In the genomic region with DNA sequence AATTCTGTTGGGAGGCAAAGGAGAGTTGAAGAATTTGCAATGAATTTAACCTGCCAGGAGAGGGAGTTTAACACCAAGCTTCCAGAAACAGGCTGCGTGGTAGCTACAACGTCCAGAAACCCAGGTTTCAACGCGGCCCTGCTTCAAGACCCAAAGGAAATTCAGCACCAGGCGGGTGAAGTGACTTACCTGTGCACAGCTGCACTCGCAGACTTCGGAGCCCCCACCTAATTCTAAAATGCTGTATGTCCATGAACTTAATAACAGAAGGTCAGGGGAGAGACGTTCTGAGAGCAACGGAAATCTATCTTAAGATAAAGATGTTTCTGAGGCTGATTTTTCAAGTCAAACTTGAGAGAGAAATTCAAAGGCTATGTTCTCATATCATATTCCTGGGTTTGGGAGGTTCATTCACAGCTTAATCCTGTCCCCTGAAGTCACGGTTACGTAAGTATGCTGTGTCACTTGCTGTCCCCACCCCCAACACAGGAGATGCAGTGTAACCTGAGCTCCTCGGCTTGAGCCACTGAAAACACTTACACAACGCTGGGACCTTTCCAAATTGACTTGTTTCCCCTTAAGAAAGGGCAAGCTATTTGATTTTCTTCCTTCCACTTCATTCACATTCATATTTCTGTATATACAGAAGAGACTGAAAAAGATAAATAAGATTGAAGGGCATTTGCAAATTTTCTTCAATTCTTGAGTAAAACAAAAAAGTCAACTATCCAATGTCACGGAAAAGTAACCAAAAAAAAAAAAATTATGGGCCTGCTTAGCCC, we compare ENCODE assay signal across 1 cellular context.
A peak's percentile ranks its signal among the peaks of the same experiment; 100 is the strongest.
TF ChIP-seq lines count a peak whose summit lies in the region.

No MANE protein-coding gene starts in this region.

TF ChIP-seq in K562, 482 proteins besides CTCF, POLR2A, EP300 and RAD21 (continued from another document and continues in another):
- TF ChIP-seq, protein P1, sequence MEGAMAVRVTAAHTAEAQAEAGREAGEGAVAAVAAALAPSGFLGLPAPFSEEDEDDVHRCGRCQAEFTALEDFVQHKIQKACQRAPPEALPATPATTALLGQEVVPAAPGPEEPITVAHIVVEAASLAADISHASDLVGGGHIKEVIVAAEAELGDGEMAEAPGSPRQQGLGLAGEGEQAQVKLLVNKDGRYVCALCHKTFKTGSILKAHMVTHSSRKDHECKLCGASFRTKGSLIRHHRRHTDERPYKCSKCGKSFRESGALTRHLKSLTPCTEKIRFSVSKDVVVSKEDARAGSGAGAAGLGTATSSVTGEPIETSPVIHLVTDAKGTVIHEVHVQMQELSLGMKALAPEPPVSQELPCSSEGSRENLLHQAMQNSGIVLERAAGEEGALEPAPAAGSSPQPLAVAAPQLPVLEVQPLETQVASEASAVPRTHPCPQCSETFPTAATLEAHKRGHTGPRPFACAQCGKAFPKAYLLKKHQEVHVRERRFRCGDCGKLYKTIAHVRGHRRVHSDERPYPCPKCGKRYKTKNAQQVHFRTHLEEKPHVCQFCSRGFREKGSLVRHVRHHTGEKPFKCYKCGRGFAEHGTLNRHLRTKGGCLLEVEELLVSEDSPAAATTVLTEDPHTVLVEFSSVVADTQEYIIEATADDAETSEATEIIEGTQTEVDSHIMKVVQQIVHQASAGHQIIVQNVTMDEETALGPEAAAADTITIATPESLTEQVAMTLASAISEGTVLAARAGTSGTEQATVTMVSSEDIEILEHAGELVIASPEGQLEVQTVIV (CRISPR knock-in tag; IDR thresholded peaks at IDR 0.05; ENCODE audit: borderline replicate concordance), result no peak
- TF ChIP-seq ZNF561 (CRISPR knock-in tag; conservative IDR thresholded peaks at IDR 0.05) (no peak), ARID1B (IDR thresholded peaks at IDR 0.05) (peak; percentile 30), MCM7 (IDR thresholded peaks at IDR 0.05) (no peak), ZBED1 (IDR thresholded peaks at IDR 0.05) (no peak), TAF9B (IDR thresholded peaks at IDR 0.05; ENCODE audit: partially characterized antibody) (peak; percentile 3), NFXL1 (CRISPR knock-in tag; IDR thresholded peaks at IDR 0.05) (0 out of 2 replicates have a peak, but pooled peaks have one; percentile 15), EWSR1 (IDR thresholded peaks at IDR 0.05; ENCODE audit: borderline replicate concordance, low read depth, partially characterized antibody) (no peak), PYGO2 (tag; IDR thresholded peaks at IDR 0.05) (no peak), POU5F1 (IDR thresholded peaks at IDR 0.05; ENCODE audit: borderline replicate concordance, low read depth, low read length, partially characterized antibody) (no peak), YY1 (IDR thresholded peaks at IDR 0.05; ENCODE audit: borderline replicate concordance in 1 of 3, control insufficient read depth in 1 of 3, extremely low read depth in 1 of 3, insufficient read depth in 3 of 3, insufficient read length in 1 of 3, insufficient replicate concordance in 2 of 3, low read depth in 1 of 3, low read length in 2 of 3) (no peak), FOXJ2 (tag; IDR thresholded peaks at IDR 0.05) (no peak), HDAC6 (IDR thresholded peaks at IDR 0.05; ENCODE audit: low read depth, low read length) (no peak), FUS (optimal IDR thresholded peaks at IDR 0.05; ENCODE audit: low read depth, low read length) (no peak), TOE1 (IDR thresholded peaks at IDR 0.05; ENCODE audit: borderline replicate concordance) (peak; percentile 57; the same call in 1 of the 2 replicates), TOE1 (CRISPR knock-in tag; IDR thresholded peaks at IDR 0.05; ENCODE audit: borderline replicate concordance, low read depth) (no peak), TBP (optimal IDR thresholded peaks at IDR 0.05; ENCODE audit: low read depth, low read length) (peak; percentile 69), ATF1 (CRISPR knock-in tag; IDR thresholded peaks at IDR 0.05) (no peak), ATF1 (tag; IDR thresholded peaks at IDR 0.05) (peak; percentile 86), RFX7 (CRISPR knock-in tag; IDR thresholded peaks at IDR 0.05) (no peak), NR2C2 (CRISPR knock-in tag; IDR thresholded peaks at IDR 0.05) (no peak), NR2C2 (tag; IDR thresholded peaks at IDR 0.05) (no peak), C11orf30 (IDR thresholded peaks at IDR 0.05; ENCODE audit: low read depth) (peak; percentile 89), ZNF354B (CRISPR knock-in tag; IDR thresholded peaks at IDR 0.05) (no peak), MTF1 (CRISPR knock-in tag; IDR thresholded peaks at IDR 0.05; ENCODE audit: borderline replicate concordance) (no peak), U2AF1 (optimal IDR thresholded peaks at IDR 0.05; ENCODE audit: low read depth, low read length) (no peak), SMARCA4 (IDR thresholded peaks at IDR 0.05) (peak; percentile 35), ZNF197 (CRISPR knock-in tag; IDR thresholded peaks at IDR 0.05; ENCODE audit: low read depth) (no peak), RHOXF2B (CRISPR knock-in tag; conservative IDR thresholded peaks at IDR 0.05) (no peak), KLF6 (CRISPR knock-in tag; IDR thresholded peaks at IDR 0.05; ENCODE audit: borderline replicate concordance) (no peak), ZZZ3 (IDR thresholded peaks at IDR 0.05) (no peak)
- TF ChIP-seq, protein P2, sequence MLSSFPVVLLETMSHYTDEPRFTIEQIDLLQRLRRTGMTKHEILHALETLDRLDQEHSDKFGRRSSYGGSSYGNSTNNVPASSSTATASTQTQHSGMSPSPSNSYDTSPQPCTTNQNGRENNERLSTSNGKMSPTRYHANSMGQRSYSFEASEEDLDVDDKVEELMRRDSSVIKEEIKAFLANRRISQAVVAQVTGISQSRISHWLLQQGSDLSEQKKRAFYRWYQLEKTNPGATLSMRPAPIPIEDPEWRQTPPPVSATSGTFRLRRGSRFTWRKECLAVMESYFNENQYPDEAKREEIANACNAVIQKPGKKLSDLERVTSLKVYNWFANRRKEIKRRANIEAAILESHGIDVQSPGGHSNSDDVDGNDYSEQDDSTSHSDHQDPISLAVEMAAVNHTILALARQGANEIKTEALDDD (IDR thresholded peaks at IDR 0.05), result no peak
- TF ChIP-seq, protein P3, sequence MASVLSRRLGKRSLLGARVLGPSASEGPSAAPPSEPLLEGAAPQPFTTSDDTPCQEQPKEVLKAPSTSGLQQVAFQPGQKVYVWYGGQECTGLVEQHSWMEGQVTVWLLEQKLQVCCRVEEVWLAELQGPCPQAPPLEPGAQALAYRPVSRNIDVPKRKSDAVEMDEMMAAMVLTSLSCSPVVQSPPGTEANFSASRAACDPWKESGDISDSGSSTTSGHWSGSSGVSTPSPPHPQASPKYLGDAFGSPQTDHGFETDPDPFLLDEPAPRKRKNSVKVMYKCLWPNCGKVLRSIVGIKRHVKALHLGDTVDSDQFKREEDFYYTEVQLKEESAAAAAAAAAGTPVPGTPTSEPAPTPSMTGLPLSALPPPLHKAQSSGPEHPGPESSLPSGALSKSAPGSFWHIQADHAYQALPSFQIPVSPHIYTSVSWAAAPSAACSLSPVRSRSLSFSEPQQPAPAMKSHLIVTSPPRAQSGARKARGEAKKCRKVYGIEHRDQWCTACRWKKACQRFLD (CRISPR knock-in tag; IDR thresholded peaks at IDR 0.05), result peak; percentile 85
- TF ChIP-seq, protein P4, sequence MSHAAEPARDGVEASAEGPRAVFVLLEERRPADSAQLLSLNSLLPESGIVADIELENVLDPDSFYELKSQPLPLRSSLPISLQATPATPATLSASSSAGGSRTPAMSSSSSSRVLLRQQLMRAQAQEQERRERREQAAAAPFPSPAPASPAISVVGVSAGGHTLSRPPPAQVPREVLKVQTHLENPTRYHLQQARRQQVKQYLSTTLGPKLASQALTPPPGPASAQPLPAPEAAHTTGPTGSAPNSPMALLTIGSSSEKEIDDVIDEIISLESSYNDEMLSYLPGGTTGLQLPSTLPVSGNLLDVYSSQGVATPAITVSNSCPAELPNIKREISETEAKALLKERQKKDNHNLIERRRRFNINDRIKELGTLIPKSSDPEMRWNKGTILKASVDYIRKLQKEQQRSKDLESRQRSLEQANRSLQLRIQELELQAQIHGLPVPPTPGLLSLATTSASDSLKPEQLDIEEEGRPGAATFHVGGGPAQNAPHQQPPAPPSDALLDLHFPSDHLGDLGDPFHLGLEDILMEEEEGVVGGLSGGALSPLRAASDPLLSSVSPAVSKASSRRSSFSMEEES (CRISPR knock-in tag; IDR thresholded peaks at IDR 0.05), result no peak
- TF ChIP-seq, protein P5, sequence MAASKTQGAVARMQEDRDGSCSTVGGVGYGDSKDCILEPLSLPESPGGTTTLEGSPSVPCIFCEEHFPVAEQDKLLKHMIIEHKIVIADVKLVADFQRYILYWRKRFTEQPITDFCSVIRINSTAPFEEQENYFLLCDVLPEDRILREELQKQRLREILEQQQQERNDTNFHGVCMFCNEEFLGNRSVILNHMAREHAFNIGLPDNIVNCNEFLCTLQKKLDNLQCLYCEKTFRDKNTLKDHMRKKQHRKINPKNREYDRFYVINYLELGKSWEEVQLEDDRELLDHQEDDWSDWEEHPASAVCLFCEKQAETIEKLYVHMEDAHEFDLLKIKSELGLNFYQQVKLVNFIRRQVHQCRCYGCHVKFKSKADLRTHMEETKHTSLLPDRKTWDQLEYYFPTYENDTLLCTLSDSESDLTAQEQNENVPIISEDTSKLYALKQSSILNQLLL (CRISPR knock-in tag; IDR thresholded peaks at IDR 0.05; ENCODE audit: borderline replicate concordance), result no peak
- TF ChIP-seq, protein P6, sequence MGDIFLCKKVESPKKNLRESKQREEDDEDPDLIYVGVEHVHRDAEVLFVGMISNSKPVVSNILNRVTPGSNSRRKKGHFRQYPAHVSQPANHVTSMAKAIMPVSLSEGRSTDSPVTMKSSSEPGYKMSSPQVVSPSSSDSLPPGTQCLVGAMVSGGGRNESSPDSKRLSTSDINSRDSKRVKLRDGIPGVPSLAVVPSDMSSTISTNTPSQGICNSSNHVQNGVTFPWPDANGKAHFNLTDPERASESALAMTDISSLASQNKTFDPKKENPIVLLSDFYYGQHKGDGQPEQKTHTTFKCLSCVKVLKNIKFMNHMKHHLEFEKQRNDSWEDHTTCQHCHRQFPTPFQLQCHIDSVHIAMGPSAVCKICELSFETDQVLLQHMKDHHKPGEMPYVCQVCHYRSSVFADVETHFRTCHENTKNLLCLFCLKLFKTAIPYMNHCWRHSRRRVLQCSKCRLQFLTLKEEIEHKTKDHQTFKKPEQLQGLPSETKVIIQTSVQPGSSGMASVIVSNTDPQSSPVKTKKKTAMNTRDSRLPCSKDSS (IDR thresholded peaks at IDR 0.05; ENCODE audit: low read depth, partially characterized antibody), result no peak
- TF ChIP-seq, protein P7, sequence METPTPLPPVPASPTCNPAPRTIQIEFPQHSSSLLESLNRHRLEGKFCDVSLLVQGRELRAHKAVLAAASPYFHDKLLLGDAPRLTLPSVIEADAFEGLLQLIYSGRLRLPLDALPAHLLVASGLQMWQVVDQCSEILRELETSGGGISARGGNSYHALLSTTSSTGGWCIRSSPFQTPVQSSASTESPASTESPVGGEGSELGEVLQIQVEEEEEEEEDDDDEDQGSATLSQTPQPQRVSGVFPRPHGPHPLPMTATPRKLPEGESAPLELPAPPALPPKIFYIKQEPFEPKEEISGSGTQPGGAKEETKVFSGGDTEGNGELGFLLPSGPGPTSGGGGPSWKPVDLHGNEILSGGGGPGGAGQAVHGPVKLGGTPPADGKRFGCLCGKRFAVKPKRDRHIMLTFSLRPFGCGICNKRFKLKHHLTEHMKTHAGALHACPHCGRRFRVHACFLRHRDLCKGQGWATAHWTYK (CRISPR knock-in tag; IDR thresholded peaks at IDR 0.05), result no peak
- TF ChIP-seq, protein P8, sequence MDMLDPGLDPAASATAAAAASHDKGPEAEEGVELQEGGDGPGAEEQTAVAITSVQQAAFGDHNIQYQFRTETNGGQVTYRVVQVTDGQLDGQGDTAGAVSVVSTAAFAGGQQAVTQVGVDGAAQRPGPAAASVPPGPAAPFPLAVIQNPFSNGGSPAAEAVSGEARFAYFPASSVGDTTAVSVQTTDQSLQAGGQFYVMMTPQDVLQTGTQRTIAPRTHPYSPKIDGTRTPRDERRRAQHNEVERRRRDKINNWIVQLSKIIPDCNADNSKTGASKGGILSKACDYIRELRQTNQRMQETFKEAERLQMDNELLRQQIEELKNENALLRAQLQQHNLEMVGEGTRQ (CRISPR knock-in tag; IDR thresholded peaks at IDR 0.05), result no peak
- TF ChIP-seq, protein P9, sequence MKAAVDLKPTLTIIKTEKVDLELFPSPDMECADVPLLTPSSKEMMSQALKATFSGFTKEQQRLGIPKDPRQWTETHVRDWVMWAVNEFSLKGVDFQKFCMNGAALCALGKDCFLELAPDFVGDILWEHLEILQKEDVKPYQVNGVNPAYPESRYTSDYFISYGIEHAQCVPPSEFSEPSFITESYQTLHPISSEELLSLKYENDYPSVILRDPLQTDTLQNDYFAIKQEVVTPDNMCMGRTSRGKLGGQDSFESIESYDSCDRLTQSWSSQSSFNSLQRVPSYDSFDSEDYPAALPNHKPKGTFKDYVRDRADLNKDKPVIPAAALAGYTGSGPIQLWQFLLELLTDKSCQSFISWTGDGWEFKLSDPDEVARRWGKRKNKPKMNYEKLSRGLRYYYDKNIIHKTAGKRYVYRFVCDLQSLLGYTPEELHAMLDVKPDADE (conservative IDR thresholded peaks at IDR 0.05; ENCODE audit: control insufficient read depth, low read depth, low read length), result no peak
- TF ChIP-seq, protein P10, sequence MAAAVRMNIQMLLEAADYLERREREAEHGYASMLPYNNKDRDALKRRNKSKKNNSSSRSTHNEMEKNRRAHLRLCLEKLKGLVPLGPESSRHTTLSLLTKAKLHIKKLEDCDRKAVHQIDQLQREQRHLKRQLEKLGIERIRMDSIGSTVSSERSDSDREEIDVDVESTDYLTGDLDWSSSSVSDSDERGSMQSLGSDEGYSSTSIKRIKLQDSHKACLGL (CRISPR knock-in tag; IDR thresholded peaks at IDR 0.05; ENCODE audit: borderline replicate concordance, poor library complexity, severe bottlenecking), result no peak
- TF ChIP-seq, protein P11, sequence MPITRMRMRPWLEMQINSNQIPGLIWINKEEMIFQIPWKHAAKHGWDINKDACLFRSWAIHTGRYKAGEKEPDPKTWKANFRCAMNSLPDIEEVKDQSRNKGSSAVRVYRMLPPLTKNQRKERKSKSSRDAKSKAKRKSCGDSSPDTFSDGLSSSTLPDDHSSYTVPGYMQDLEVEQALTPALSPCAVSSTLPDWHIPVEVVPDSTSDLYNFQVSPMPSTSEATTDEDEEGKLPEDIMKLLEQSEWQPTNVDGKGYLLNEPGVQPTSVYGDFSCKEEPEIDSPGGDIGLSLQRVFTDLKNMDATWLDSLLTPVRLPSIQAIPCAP (CRISPR knock-in tag; IDR thresholded peaks at IDR 0.05; ENCODE audit: borderline replicate concordance), result no peak
- TF ChIP-seq, protein P12, sequence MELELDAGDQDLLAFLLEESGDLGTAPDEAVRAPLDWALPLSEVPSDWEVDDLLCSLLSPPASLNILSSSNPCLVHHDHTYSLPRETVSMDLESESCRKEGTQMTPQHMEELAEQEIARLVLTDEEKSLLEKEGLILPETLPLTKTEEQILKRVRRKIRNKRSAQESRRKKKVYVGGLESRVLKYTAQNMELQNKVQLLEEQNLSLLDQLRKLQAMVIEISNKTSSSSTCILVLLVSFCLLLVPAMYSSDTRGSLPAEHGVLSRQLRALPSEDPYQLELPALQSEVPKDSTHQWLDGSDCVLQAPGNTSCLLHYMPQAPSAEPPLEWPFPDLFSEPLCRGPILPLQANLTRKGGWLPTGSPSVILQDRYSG (tag; conservative IDR thresholded peaks at IDR 0.05; ENCODE audit: low read depth), result 0 out of 2 replicates have a peak, but pooled peaks have one; percentile 64
